16 cellular contexts compared by ENCODE assay signal in the genomic region with DNA sequence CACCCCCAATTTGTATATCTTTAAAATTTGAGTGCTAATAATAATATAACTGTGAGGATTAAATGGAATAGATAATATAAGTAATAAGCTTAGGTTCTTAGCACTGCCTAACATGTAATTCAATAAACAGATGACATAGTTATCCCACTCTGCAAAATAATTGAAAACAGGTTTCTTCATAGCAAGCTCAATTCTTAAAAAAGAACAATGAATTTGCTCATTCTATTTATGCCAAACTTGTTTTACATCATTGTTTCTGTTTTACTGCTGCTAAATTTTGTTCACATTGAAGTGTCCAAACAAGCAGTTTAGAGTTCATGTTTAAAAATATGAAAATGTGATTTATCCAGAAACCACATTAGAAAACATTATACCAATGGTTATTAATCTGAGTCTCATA.
A peak's percentile ranks its signal among the peaks of the same experiment; 100 is the strongest.
DNase-seq lines count a peak whose midpoint lies in the region; ATAC-seq and TF ChIP-seq lines count a peak whose summit lies in the region.
"Had no signal": no experiment of that assay in that cellular context is flagged by ENCODE, and none has a peak within 500 bp of the region (broad histone marks: within the 10 kb centered on the region; RNA-seq: fewer than 3 reads in every experiment).

No MANE protein-coding gene starts in this region.

- H3K4me3 ChIP-seq in AG10803 (ENCODE audit: low read length) = no peak overlapping the region
- no peak overlapping the region for H3K4me3 ChIP-seq in fibroblast of the aortic adventitia (ENCODE audit: low read depth, low read length)
- H3K4me3 ChIP-seq in thoracic aorta = no peak overlapping the region

- TF ChIP-seq CTCF in AG10803 (conservative IDR thresholded peaks at IDR 0.05; ENCODE audit: low read length) (no peak), fibroblast of the aortic adventitia (IDR thresholded peaks at IDR 0.05; ENCODE audit: insufficient read depth, low read length) (no peak), thoracic aorta (IDR thresholded peaks at IDR 0.05) (no peak)

- no peaks in the 10 kb centered on the region for H3K27me3 ChIP-seq in thoracic aorta (replicated peaks; ENCODE audit: insufficient read depth)

- peaks cover 6 to 25% of the 10 kb centered on the region in 2 donors for H3K4me1 ChIP-seq in thoracic aorta (ENCODE audit: control insufficient read depth in 1 of 2, low read depth in 2 of 2)

- no peaks in the 10 kb centered on the region for H3K9me3 ChIP-seq in thoracic aorta

- DNase-seq in AG10803 (ENCODE audit: low read depth) (peak; percentile 70), dedifferentiated amniotic fluid mesenchymal stem cell (ENCODE audit: extremely low spot score) (peak; percentile 34), fibroblast of the aortic adventitia (ENCODE audit: low read depth) (peak; percentile 28), thoracic aorta (ENCODE audit: low spot score) (no peak), iPS-NIHi7 (ENCODE audit: extremely low spot score) (no peak)
- DNase-seq: 8988T; C1 segment of cervical spinal cord; CD4-positive, alpha-beta memory T cell; COR-L47; DND-41; GDM1; GOT3; H9; IMR-90 had no signal

- H3K36me3 ChIP-seq in thoracic aorta = no peaks in the 10 kb centered on the region

- H3K27ac ChIP-seq in thoracic aorta = peak overlapping the region; percentile 39 to 46

- ATAC-seq in thoracic aorta (ENCODE audit: insufficient number of reproducible peaks, low FRiP score, low read depth) (no peak), GM18861 (IDR thresholded peaks at IDR 0.05; ENCODE audit: unreplicated experiment) (no peak), GM19463 (IDR thresholded peaks at IDR 0.05; ENCODE audit: unreplicated experiment) (no peak)

Comparison
In these comparisons a context has a peak if more than half of its experiments do, and no peak if none do; other contexts are left out.
1. DNase-seq: peak in AG10803 (single experiment), dedifferentiated amniotic fluid mesenchymal stem cell (single experiment) and fibroblast of the aortic adventitia (single experiment); none in thoracic aorta (single experiment) and iPS-NIHi7 (single experiment).